20 cellular contexts compared by ENCODE assay signal in genomic region chr20:57844626-57845596, GRCh38.
DNase-seq lines count a peak whose midpoint lies in the region; ATAC-seq and TF ChIP-seq lines count a peak whose summit lies in the region.
"Had no signal": no experiment of that assay in that cellular context is flagged by ENCODE, and none has a peak within 500 bp of the region (broad histone marks: within the 10 kb centered on the region; RNA-seq: fewer than 3 reads in every experiment).

No MANE protein-coding gene starts in this region.

- H3K4me3 ChIP-seq in mesendoderm (ENCODE audit: low read length) = no peak overlapping the region
- no peak overlapping the region for H3K4me3 ChIP-seq in mammary epithelial cell (replicated peaks in 1 of 3; ENCODE audit: insufficient read depth in 1 of 3, low read depth in 2 of 3, low read length in 3 of 3)
- H3K4me3 ChIP-seq in OCI-LY7 (ENCODE audit: low read depth, low read length, poor library complexity, severe bottlenecking) = no peak overlapping the region
- H3K4me3 ChIP-seq: BLaER1 treated with 17β-estradiol and CSF1 and Interleukin-3, amounts not matched to agents 10 nM and 100 nM; HAP-1; lung; thoracic aorta had no signal

- no peak overlapping the region for H2BK120ac ChIP-seq in mesendoderm (ENCODE audit: low read depth, low read length)

- H3K79me1 ChIP-seq in mesendoderm (ENCODE audit: low read length) = no peaks in the 10 kb centered on the region

- no CpG with 5 or more reads among the region's 10 CpGs for WGBS in mesendoderm (ENCODE audit: extremely low coverage, insufficient coverage, low lambda C conversion rate)
- 78% methylated on average over 9 of the region's 10 CpGs for WGBS in mammary epithelial cell (ENCODE audit: low coverage, missing lambda C conversion rate)

- no peaks in the 10 kb centered on the region for H3K4me1 Mint-ChIP-seq in activated CD8-positive, alpha-beta memory T cell treated with anti-CD3 and anti-CD28 coated beads, Interleukin-2, amount 10 ng/mL, durations not matched to agents 7 days and 5 days
- H3K4me1 Mint-ChIP-seq: stimulated activated memory B cell treated with anti-CD40 and anti-IgM and Interleukin-4, amounts not matched to agents 10 μg/mL and 1 μg/mL and 100 μg/mL, for 72 hours had no signal

- no peak overlapping the region for H2BK5ac ChIP-seq in mesendoderm (ENCODE audit: low read length)

- CTCF ChIA-PET in activated CD8-positive, alpha-beta memory T cell treated with anti-CD3 and anti-CD28 coated beads, Interleukin-2, amount 10 ng/mL, durations not matched to agents 7 days and 5 days (lab: Charles Lee) = no interaction called here
- CTCF ChIA-PET in mammary epithelial cell (lab: Charles Lee; ENCODE audit: low non-redundant PET) = no interaction called here
- CTCF ChIA-PET in OCI-LY7 (lab: Charles Lee; ENCODE audit: unreplicated experiment) = no interaction called here

- no peak overlapping the region for H3K4me3 Mint-ChIP-seq in activated CD8-positive, alpha-beta memory T cell treated with anti-CD3 and anti-CD28 coated beads, Interleukin-2, amount 10 ng/mL, durations not matched to agents 7 days and 5 days
- H3K4me3 Mint-ChIP-seq: stimulated activated memory B cell treated with anti-CD40 and anti-IgM and Interleukin-4, amounts not matched to agents 10 μg/mL and 1 μg/mL and 100 μg/mL, for 72 hours had no signal

- H3K4me1 ChIP-seq in mesendoderm (ENCODE audit: control insufficient read depth, low read depth, low read length) = no peaks in the 10 kb centered on the region
- no peaks in the 10 kb centered on the region for H3K4me1 ChIP-seq in mammary epithelial cell (ENCODE audit: insufficient read depth, low read length)
- H3K4me1 ChIP-seq in OCI-LY7 (ENCODE audit: insufficient read depth, low read length, poor library complexity, severe bottlenecking) = no peaks in the 10 kb centered on the region
- H3K4me1 ChIP-seq: HAP-1 had no signal

- no peaks in the 10 kb centered on the region for H3K79me2 ChIP-seq in mesendoderm (ENCODE audit: control insufficient read depth, insufficient read depth, low read length)
- H3K79me2 ChIP-seq in mammary epithelial cell (ENCODE audit: insufficient read depth, low read length) = no peaks in the 10 kb centered on the region
- H3K79me2 ChIP-seq in OCI-LY7 (ENCODE audit: insufficient read depth, low read depth, low read length) = no peaks in the 10 kb centered on the region

- H3K27me3 Mint-ChIP-seq in activated CD8-positive, alpha-beta memory T cell treated with anti-CD3 and anti-CD28 coated beads, Interleukin-2, amount 10 ng/mL, durations not matched to agents 7 days and 5 days = peaks cover 22% of the 10 kb centered on the region

- H3K36me3 ChIP-seq in mesendoderm (ENCODE audit: control insufficient read depth, insufficient read depth, low read length) = no peaks in the 10 kb centered on the region
- H3K36me3 ChIP-seq in mammary epithelial cell (ENCODE audit: insufficient read depth, low read length) = no peaks in the 10 kb centered on the region
- H3K36me3 ChIP-seq in OCI-LY7 (ENCODE audit: insufficient read depth, low read length) = no peaks in the 10 kb centered on the region
- H3K36me3 ChIP-seq: BLaER1 treated with 17β-estradiol and CSF1 and Interleukin-3, amounts not matched to agents 10 nM and 100 nM; HAP-1; thoracic aorta had no signal

- no peak overlapping the region for H2BK15ac ChIP-seq in mesendoderm (replicated peaks; ENCODE audit: low read depth)

- POLR2A ChIA-PET in OCI-LY7 (lab: Charles Lee) = no interaction called here

- no peak overlapping the region for H3K18ac ChIP-seq in mesendoderm (ENCODE audit: low read length)

- no peak overlapping the region for H2AFZ ChIP-seq in mammary epithelial cell (ENCODE audit: low read depth, low read length)
- H2AFZ ChIP-seq in OCI-LY7 (ENCODE audit: low read length) = no peak overlapping the region

- no peak for TF ChIP-seq CTCF in mammary epithelial cell (conservative IDR thresholded peaks at IDR 0.05 in 1 of 2, IDR thresholded peaks at IDR 0.05 in 1 of 2; ENCODE audit: extremely low read depth in 1 of 2, insufficient read depth in 1 of 2, low read depth in 1 of 2, low read length in 2 of 2)
- no peak for TF ChIP-seq CTCF in OCI-LY7 (conservative IDR thresholded peaks at IDR 0.05; ENCODE audit: low read length)

- H3K4ac ChIP-seq in mesendoderm (ENCODE audit: low read depth, low read length) = no peak overlapping the region

- no peak overlapping the region for H2AK5ac ChIP-seq in mesendoderm (ENCODE audit: low read length)

- DNase-seq in A172 (ENCODE audit: low spot score) = peak; percentile 56
- DNase-seq in HK-2 (ENCODE audit: unreplicated experiment) = peak; percentile 27
- DNase-seq in activated CD8-positive, alpha-beta memory T cell treated with anti-CD3 and anti-CD28 coated beads, Interleukin-2, amount 10 ng/mL, durations not matched to agents 7 days and 5 days = peak; percentile 22
- DNase-seq in mesendoderm = peak; percentile 14
- no peak for DNase-seq in mammary epithelial cell
- DNase-seq in activated CD4-positive, alpha-beta T cell treated with anti-CD3 and anti-CD28 coated beads for 4 hours = no peak
- DNase-seq in OCI-LY7 (ENCODE audit: low spot score) = no peak
- no peak for DNase-seq in NCI-H2196 treated with DMSO at 0.1 percent for 48 hours (lab: John Stamatoyannopoulos, UW; ENCODE audit: unreplicated experiment)
- DNase-seq: activated naive CD4-positive, alpha-beta T cell treated with anti-CD3 and anti-CD28 coated beads, Interleukin-2, amount 50 U/mL, for 16 hours; anterior cingulate cortex; COR-L47; NCI-H2081; NCI-H345; NCI-H774; small intestine had no signal

- H3K9me2 ChIP-seq in OCI-LY7 (ENCODE audit: insufficient read depth, low read length) = no peaks in the 10 kb centered on the region

- H4K20me1 ChIP-seq in mammary epithelial cell (ENCODE audit: insufficient read depth, low read length) = no peaks in the 10 kb centered on the region
- no peaks in the 10 kb centered on the region for H4K20me1 ChIP-seq in OCI-LY7 (ENCODE audit: insufficient read depth, low read length)

- in situ Hi-C loops in mammary epithelial cell (cut with MboI; ENCODE audit: low sequenced_read_pairs in 2 of 2) = no loop called here

- H3K4me2 ChIP-seq in mesendoderm (ENCODE audit: low read length) (no peak overlapping the region), mammary epithelial cell (ENCODE audit: insufficient read depth, low read depth, low read length) (no peak overlapping the region), OCI-LY7 (ENCODE audit: low read length) (no peak overlapping the region)
- H3K4me2 ChIP-seq: BLaER1 treated with 17β-estradiol and CSF1 and Interleukin-3, amounts not matched to agents 10 nM and 100 nM had no signal

- no peak overlapping the region for H4K8ac ChIP-seq in mesendoderm (ENCODE audit: low read depth, low read length)

- no peak overlapping the region for H3K27ac Mint-ChIP-seq in activated CD8-positive, alpha-beta memory T cell treated with anti-CD3 and anti-CD28 coated beads, Interleukin-2, amount 10 ng/mL, durations not matched to agents 7 days and 5 days
- H3K27ac Mint-ChIP-seq: stimulated activated memory B cell treated with anti-CD40 and anti-IgM and Interleukin-4, amounts not matched to agents 10 μg/mL and 1 μg/mL and 100 μg/mL, for 72 hours had no signal

- peak overlapping the region; percentile 34 for H3K56ac ChIP-seq in mesendoderm (ENCODE audit: low read length)

- intact Hi-C loops in mammary epithelial cell (cut with micrococcal nuclease) = no loop called here
- intact Hi-C loops in OCI-LY7 (cut with micrococcal nuclease; ENCODE audit: unreplicated experiment) = no loop called here

- no peak overlapping the region for H4K5ac ChIP-seq in mesendoderm (ENCODE audit: low read length)

- H3K27me3 ChIP-seq in mesendoderm (ENCODE audit: insufficient read depth, low read length, poor library complexity) = no peaks in the 10 kb centered on the region
- H3K27me3 ChIP-seq in mammary epithelial cell (ENCODE audit: insufficient read depth, low read length) = no peaks in the 10 kb centered on the region
- H3K27me3 ChIP-seq: BLaER1 treated with 17β-estradiol and CSF1 and Interleukin-3, amounts not matched to agents 10 nM and 100 nM had no signal

- dilution Hi-C loops in mammary epithelial cell (cut with HindIII; ENCODE audit: low sequenced_read_pairs) = loop anchor here (5.0 kb wide), 1 partner anchor 48 kb away; no protein-coding TSS in a partner anchor

- no peak overlapping the region for H3K23ac ChIP-seq in mesendoderm (ENCODE audit: low read length)

- no peak overlapping the region for H3K27ac ChIP-seq in mesendoderm (ENCODE audit: low read depth, low read length)
- no peak overlapping the region for H3K27ac ChIP-seq in mammary epithelial cell (ENCODE audit: insufficient read depth, low read depth, low read length)
- no peak overlapping the region for H3K27ac ChIP-seq in OCI-LY7 (ENCODE audit: low read depth, low read length, poor library complexity, severe bottlenecking)
- H3K27ac ChIP-seq: BLaER1 treated with 17β-estradiol and CSF1 and Interleukin-3, amounts not matched to agents 10 nM and 100 nM; thoracic aorta had no signal

- no peaks in the 10 kb centered on the region for H3K36me3 Mint-ChIP-seq in activated CD8-positive, alpha-beta memory T cell treated with anti-CD3 and anti-CD28 coated beads, Interleukin-2, amount 10 ng/mL, durations not matched to agents 7 days and 5 days
- H3K36me3 Mint-ChIP-seq: stimulated activated memory B cell treated with anti-CD40 and anti-IgM and Interleukin-4, amounts not matched to agents 10 μg/mL and 1 μg/mL and 100 μg/mL, for 72 hours had no signal

- BruUV-seq in mammary epithelial cell (replicated peaks; lab: Mats Ljungman, UMichigan) (no TSS peak), OCI-LY7 (replicated peaks; lab: Mats Ljungman, UMichigan) (no TSS peak)

- no peaks in the 10 kb centered on the region for H3K9me3 Mint-ChIP-seq in activated CD8-positive, alpha-beta memory T cell treated with anti-CD3 and anti-CD28 coated beads, Interleukin-2, amount 10 ng/mL, durations not matched to agents 7 days and 5 days (ENCODE audit: low read depth)
- H3K9me3 Mint-ChIP-seq: stimulated activated memory B cell treated with anti-CD40 and anti-IgM and Interleukin-4, amounts not matched to agents 10 μg/mL and 1 μg/mL and 100 μg/mL, for 72 hours had no signal

- ATAC-seq in activated CD8-positive, alpha-beta memory T cell treated with anti-CD3 and anti-CD28 coated beads, Interleukin-2, amount 10 ng/mL, durations not matched to agents 7 days and 5 days = no peak
- ATAC-seq: stimulated activated memory B cell treated with anti-CD40 and anti-IgM and Interleukin-4, amounts not matched to agents 10 μg/mL and 1 μg/mL and 100 μg/mL, for 72 hours had no signal

- H3K9ac ChIP-seq in mesendoderm (ENCODE audit: low read length) (no peak overlapping the region), mammary epithelial cell (ENCODE audit: insufficient read depth, low read length) (no peak overlapping the region)
- H3K9ac ChIP-seq: BLaER1 treated with 17β-estradiol and CSF1 and Interleukin-3, amounts not matched to agents 10 nM and 100 nM had no signal

- H3K9me3 ChIP-seq in mammary epithelial cell (replicated peaks; ENCODE audit: insufficient read depth, low read length) = no peaks in the 10 kb centered on the region
- no peaks in the 10 kb centered on the region for H3K9me3 ChIP-seq in OCI-LY7 (ENCODE audit: low read length)
- H3K9me3 ChIP-seq: BLaER1 treated with 17β-estradiol and CSF1 and Interleukin-3, amounts not matched to agents 10 nM and 100 nM; HAP-1; thoracic aorta had no signal

Comparison
In these comparisons a context has a peak if more than half of its experiments do, and no peak if none do; other contexts are left out.
1. DNase-seq: peak in A172 (single experiment), HK-2 (single experiment), activated CD8-positive, alpha-beta memory T cell treated with anti-CD3 and anti-CD28 coated beads, Interleukin-2, amount 10 ng/mL, durations not matched to agents 7 days and 5 days (single experiment) and mesendoderm (single experiment); none in mammary epithelial cell (single experiment), activated CD4-positive, alpha-beta T cell treated with anti-CD3 and anti-CD28 coated beads for 4 hours (0 of 2), OCI-LY7 (single experiment) and NCI-H2196 treated with DMSO at 0.1 percent for 48 hours (single experiment).